17 cellular contexts compared by ENCODE assay signal in the genomic region with DNA sequence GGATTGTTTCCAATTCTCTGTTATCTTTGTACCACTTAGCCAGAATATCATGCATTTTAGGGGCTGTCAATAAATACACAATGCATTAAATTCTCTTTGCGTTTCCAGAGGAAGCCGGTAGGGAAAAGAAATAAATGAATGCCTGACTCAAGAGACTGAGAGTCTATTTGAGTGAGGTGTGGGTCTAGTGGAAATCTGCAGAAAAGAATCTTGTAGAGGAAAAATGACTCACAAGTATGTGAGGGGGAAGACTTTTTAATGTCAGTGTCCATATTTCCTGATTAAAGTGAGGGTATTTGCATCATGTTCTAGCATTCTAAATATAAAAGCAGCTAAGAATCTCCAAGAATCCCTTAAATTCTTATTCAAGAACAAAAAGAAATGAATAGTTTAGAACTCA.
DNase-seq lines count a peak whose midpoint lies in the region; ATAC-seq and TF ChIP-seq lines count a peak whose summit lies in the region.
"Had no signal": no experiment of that assay in that cellular context is flagged by ENCODE, and none has a peak within 500 bp of the region (broad histone marks: within the 10 kb centered on the region; RNA-seq: fewer than 3 reads in every experiment).

No MANE protein-coding gene starts in this region.

- H4K20me1 ChIP-seq in DND-41 (ENCODE audit: insufficient read depth, low read length), result peaks cover 86% of the 10 kb centered on the region
- no peaks in the 10 kb centered on the region for H4K20me1 ChIP-seq in PC-3 (ENCODE audit: low read length)

- H3K4me1 Mint-ChIP-seq in natural killer cell treated with Interleukin-12 subunit alpha and Interleukin-12 subunit beta and Interleukin-15 and Interleukin-18, amount 100 ng/mL, for 72 hours (ENCODE audit: low read depth in 2 of 2), result peaks cover 46 to 56% of the 10 kb centered on the region in 2 donors

- H3K4me3 ChIP-seq in DND-41 (ENCODE audit: low read depth in 1 of 2, low read length in 2 of 2) (peak overlapping the region in 1 of 2 experiments; percentile 19; a peak in 2 of 4 replicates), PC-3 (ENCODE audit: low read length) (no peak overlapping the region)
- H3K4me3 ChIP-seq: mucosa of descending colon, sigmoid colon had no signal

- H3K36me3 ChIP-seq in DND-41 (ENCODE audit: insufficient read depth, low read length) (peaks cover 97% of the 10 kb centered on the region), PC-3 (ENCODE audit: low read depth, low read length) (0 out of 2 replicates have a peak, but pooled peaks cover 5% of the 10 kb centered on the region)
- H3K36me3 ChIP-seq: sigmoid colon had no signal

- H3K9me3 Mint-ChIP-seq in natural killer cell treated with Interleukin-12 subunit alpha and Interleukin-12 subunit beta and Interleukin-15 and Interleukin-18, amount 100 ng/mL, for 72 hours, result peaks cover 4% of the 10 kb centered on the region

- POLR2A ChIA-PET in PC-3 (lab: Charles Lee; ENCODE audit: unreplicated experiment), result no interaction called here

- H3K36me3 Mint-ChIP-seq in natural killer cell treated with Interleukin-12 subunit alpha and Interleukin-12 subunit beta and Interleukin-15 and Interleukin-18, amount 100 ng/mL, for 72 hours, result peaks cover 29% of the 10 kb centered on the region

- H3K9me3 ChIP-seq in DND-41 (ENCODE audit: insufficient read depth, low read length, severe bottlenecking) (no peaks in the 10 kb centered on the region), PC-3 (ENCODE audit: low read length) (no peaks in the 10 kb centered on the region)
- H3K9me3 ChIP-seq: mucosa of descending colon, sigmoid colon had no signal

- no peaks in the 10 kb centered on the region for H3K27me3 Mint-ChIP-seq in natural killer cell treated with Interleukin-12 subunit alpha and Interleukin-12 subunit beta and Interleukin-15 and Interleukin-18, amount 100 ng/mL, for 72 hours
- H3K27me3 Mint-ChIP-seq: activated CD4-positive, alpha-beta T cell treated with anti-CD3 and anti-CD28 coated beads, Interleukin-2, amount 10 ng/mL, durations not matched to agents 7 days and 5 days had no signal

- no peak overlapping the region for H3K4me3 Mint-ChIP-seq in natural killer cell treated with Interleukin-12 subunit alpha and Interleukin-12 subunit beta and Interleukin-15 and Interleukin-18, amount 100 ng/mL, for 72 hours
- H3K4me3 Mint-ChIP-seq: activated CD4-positive, alpha-beta T cell treated with anti-CD3 and anti-CD28 coated beads, Interleukin-2, amount 10 ng/mL, durations not matched to agents 7 days and 5 days had no signal

- peak overlapping the region; percentile 34 to 40 for H3K27ac Mint-ChIP-seq in natural killer cell treated with Interleukin-12 subunit alpha and Interleukin-12 subunit beta and Interleukin-15 and Interleukin-18, amount 100 ng/mL, for 72 hours
- H3K27ac Mint-ChIP-seq: activated CD4-positive, alpha-beta T cell treated with anti-CD3 and anti-CD28 coated beads, Interleukin-2, amount 10 ng/mL, durations not matched to agents 7 days and 5 days had no signal

- H3K4me1 ChIP-seq in DND-41 (ENCODE audit: insufficient read depth, low read length), result peaks cover 99% of the 10 kb centered on the region
- H3K4me1 ChIP-seq in PC-3 (ENCODE audit: insufficient read depth, low read length), result peaks cover 2% of the 10 kb centered on the region; the same call in 1 of the 2 replicates
- H3K4me1 ChIP-seq in foreskin keratinocyte, result peaks cover 29% of the 10 kb centered on the region
- H3K4me1 ChIP-seq: sigmoid colon had no signal

- no peak overlapping the region for H2AFZ ChIP-seq in DND-41 (ENCODE audit: low read depth, low read length)
- H2AFZ ChIP-seq in PC-3 (ENCODE audit: low read length), result no peak overlapping the region

- CTCF ChIA-PET in PC-3 (lab: Charles Lee), result no interaction called here

- H3K79me2 ChIP-seq in DND-41 (ENCODE audit: insufficient read depth, low read length) (peaks cover 100% of the 10 kb centered on the region), PC-3 (ENCODE audit: low read length) (peaks cover 35% of the 10 kb centered on the region)

- ATAC-seq in DND-41 (ENCODE audit: insufficient read depth, low read depth) (no peak), PC-3 (peak; percentile 15; the same call in 1 of the 2 replicates), foreskin keratinocyte (no peak), GM21619 (IDR thresholded peaks at IDR 0.05; ENCODE audit: unreplicated experiment) (no peak), GM21717 (IDR thresholded peaks at IDR 0.05; ENCODE audit: unreplicated experiment) (no peak)
- ATAC-seq in natural killer cell treated with Interleukin-12 subunit alpha and Interleukin-12 subunit beta and Interleukin-15 and Interleukin-18, amount 100 ng/mL, for 72 hours, result no peak
- ATAC-seq: mucosa of descending colon had no signal

- no peaks in the 10 kb centered on the region for H3K9me2 ChIP-seq in PC-3 (replicated peaks; ENCODE audit: low read length)

- H3F3A ChIP-seq in PC-3 (ENCODE audit: low read length, unreplicated experiment), result no peaks in the 10 kb centered on the region

- TF ChIP-seq CTCF in DND-41 (IDR thresholded peaks at IDR 0.05; ENCODE audit: borderline replicate concordance, extremely low read depth, low read length, poor library complexity, severe bottlenecking), result no peak
- no peak for TF ChIP-seq CTCF in PC-3 (conservative IDR thresholded peaks at IDR 0.05; ENCODE audit: low read depth, low read length)
- no peak for TF ChIP-seq CTCF in foreskin keratinocyte (conservative IDR thresholded peaks at IDR 0.05)

- intact Hi-C loops in PC-3 (cut with micrococcal nuclease), result no loop called here

- BruUV-seq in PC-3 (replicated peaks; lab: Mats Ljungman, UMichigan), result no TSS peak

- H3K27me3 ChIP-seq in DND-41 (ENCODE audit: insufficient read depth, low read length, poor library complexity) (no peaks in the 10 kb centered on the region), PC-3 (ENCODE audit: low read length) (no peaks in the 10 kb centered on the region), foreskin keratinocyte (no peaks in the 10 kb centered on the region)
- H3K27me3 ChIP-seq: sigmoid colon had no signal

- H3K9ac ChIP-seq in DND-41 (ENCODE audit: low read depth, low read length) (no peak overlapping the region), PC-3 (ENCODE audit: low read length) (no peak overlapping the region)

- H3K4me2 ChIP-seq in DND-41 (ENCODE audit: insufficient read depth, low read length) (peak overlapping the region; percentile 46), PC-3 (ENCODE audit: low read length) (no peak overlapping the region)

- H3K27ac ChIP-seq in DND-41 (ENCODE audit: low read length) (peak overlapping the region; percentile 56), PC-3 (ENCODE audit: low read length) (no peak overlapping the region), caudate nucleus (ENCODE audit: low read depth, low read length) (peak overlapping the region; percentile 30), foreskin keratinocyte (no peak overlapping the region)
- H3K27ac ChIP-seq: sigmoid colon had no signal

- no peak for DNase-seq in DND-41
- no peak for DNase-seq in PC-3
- no peak for DNase-seq in caudate nucleus (lab: John Stamatoyannopoulos, UW)
- DNase-seq in natural killer cell treated with Interleukin-12 subunit alpha and Interleukin-12 subunit beta and Interleukin-15 and Interleukin-18, amount 100 ng/mL, for 72 hours (ENCODE audit: low spot score), result no peak
- DNase-seq in DMS79 (lab: John Stamatoyannopoulos, UW), result no peak
- DNase-seq in foreskin keratinocyte, result no peak
- DNase-seq: activated CD4-positive, alpha-beta T cell treated with anti-CD3 and anti-CD28 coated beads, Interleukin-2, amount 10 ng/mL, durations not matched to agents 7 days and 5 days; effector CD4-positive, alpha-beta T cell; hypothalamus; mucosa of descending colon; NCI-H1105; occipital lobe; sigmoid colon; stimulated activated CD4-positive, alpha-beta T cell treated with anti-CD3 and anti-CD28 coated beads, Interleukin-4, amount 100 ng/mL, for 1 hour; substantia nigra had no signal

Comparison
In these comparisons a context has a peak if more than half of its experiments do, and no peak if none do; other contexts are left out.
1. H3K27ac ChIP-seq: peak in DND-41 (single experiment) and caudate nucleus (single experiment); none in PC-3 (single experiment) and foreskin keratinocyte (single experiment).